Comparison of ENCODE assay signal across 10 cellular contexts in genomic region chr17:74871329-74872076, GRCh38. TPM values are rescaled to one million over a fixed set of nuclear protein-coding genes. Genes with fewer than 3 reads are reported as not detected.
A peak's percentile ranks its signal among the peaks of the same experiment; 100 is the strongest.
DNase-seq lines count a peak whose midpoint lies in the region; ATAC-seq and TF ChIP-seq lines count a peak whose summit lies in the region.
"Had no signal": no experiment of that assay in that cellular context is flagged by ENCODE, and none has a peak within 500 bp of the region (broad histone marks: within the 10 kb centered on the region; RNA-seq: fewer than 3 reads in every experiment).

No MANE protein-coding gene starts in this region.

- H3K23ac ChIP-seq in mesenchymal stem cell (ENCODE audit: low read length in 2 of 2) = peak overlapping the region in 1 of 2 experiments; percentile 57

- no peak overlapping the region for H2AK5ac ChIP-seq in mesenchymal stem cell (ENCODE audit: low read length, severe bottlenecking)

- RAD21 ChIA-PET in HCT116 (lab: Charles Lee; ENCODE audit: low non-redundant PET in 1 of 2, low total read pairs in 2 of 2, uncharacterized antibody in 2 of 2, unreplicated experiment in 2 of 2) = no interaction called here

- DNase-seq in AG09309 (ENCODE audit: low read depth) (no peak), HCT116 (ENCODE audit: low read depth, low spot score) (no peak), ascending aorta (ENCODE audit: low spot score in 2 of 2) (no peak), mesenchymal stem cell (no peak), islet precursor cell (no peak)
- no peak for DNase-seq in stimulated activated naive CD4-positive, alpha-beta T cell (lab: John Stamatoyannopoulos, UW)
- DNase-seq: GDM1 had no signal

- peak overlapping the region; percentile 99 for H3K4me2 ChIP-seq in HCT116 (ENCODE audit: low read length)
- no peak overlapping the region for H3K4me2 ChIP-seq in mesenchymal stem cell (ENCODE audit: low read length, poor library complexity, severe bottlenecking)

- CTCF ChIA-PET in HCT116 (lab: Charles Lee) = interaction anchor here (1.7 to 3.1 kb wide), 2 partner anchors 10 to 90 kb away, joined by 4 to 21 read pairs; no protein-coding TSS in a partner anchor

- no peak overlapping the region for H4K8ac ChIP-seq in mesenchymal stem cell (ENCODE audit: low read length)

- ATAC-seq in HCT116 (no peak), HG03571 (IDR thresholded peaks at IDR 0.05; ENCODE audit: unreplicated experiment) (no peak), GM18505 (IDR thresholded peaks at IDR 0.05; ENCODE audit: unreplicated experiment) (no peak)

- no peak overlapping the region for H2BK5ac ChIP-seq in mesenchymal stem cell (ENCODE audit: low read depth, low read length, poor library complexity, severe bottlenecking)

- TF ChIP-seq CTCF in AG09309 (IDR thresholded peaks at IDR 0.05; ENCODE audit: control insufficient read depth, insufficient read depth, low read depth, low read length, missing control alignments) (no peak), HCT116 (IDR thresholded peaks at IDR 0.05 in 2 of 3, conservative IDR thresholded peaks at IDR 0.05 in 1 of 3; ENCODE audit: borderline replicate concordance in 1 of 3, insufficient read depth in 1 of 3, low read depth in 2 of 3, low read length in 2 of 3) (no peak), ascending aorta (IDR thresholded peaks at IDR 0.05) (no peak)

- H3K9me3 ChIP-seq in HCT116 (ENCODE audit: control insufficient read depth in 1 of 2, insufficient read depth in 1 of 2, low read depth in 1 of 2, low read length in 2 of 2) (no peaks in the 10 kb centered on the region), ascending aorta (no peaks in the 10 kb centered on the region), mesenchymal stem cell (ENCODE audit: control insufficient read depth, low read length) (no peaks in the 10 kb centered on the region)

- peaks cover 23% of the 10 kb centered on the region for H3K79me1 ChIP-seq in mesenchymal stem cell (replicated peaks; ENCODE audit: low read length, poor library complexity, severe bottlenecking)

- no peaks in the 10 kb centered on the region for H3K9me2 ChIP-seq in HCT116 (ENCODE audit: insufficient read depth)

- H2BK15ac ChIP-seq in mesenchymal stem cell (ENCODE audit: low read depth, poor library complexity, severe bottlenecking) = no peak overlapping the region

- no peaks in the 10 kb centered on the region for H4K20me1 ChIP-seq in HCT116 (ENCODE audit: insufficient read depth)

- no peak overlapping the region for H3K14ac ChIP-seq in mesenchymal stem cell (ENCODE audit: low read length in 2 of 2)

- BruUV-seq in HCT116 (replicated peaks; lab: Mats Ljungman, UMichigan) = no TSS peak

- intact Hi-C loops in HCT116 (cut with micrococcal nuclease) (loop anchor here (5.0 kb wide), 3 partner anchors 86 to 161 kb away; partner anchors contain the start of gene NAT9), ascending aorta (cut with DNase I) (loop anchor here (2.0 to 10.0 kb wide), 5 partner anchors 103 to 1777 kb away; partner anchors contain the start of genes GPRC5C, SLC39A11 and TTYH2)

- H3K9ac ChIP-seq in HCT116 (ENCODE audit: low read length) (peak overlapping the region; percentile 90), mesenchymal stem cell (ENCODE audit: low read length) (peak overlapping the region; percentile 89)

- no peak overlapping the region for H2BK12ac ChIP-seq in mesenchymal stem cell (ENCODE audit: low read length in 2 of 2)

- H3K36me3 ChIP-seq in HCT116 (ENCODE audit: control insufficient read depth in 1 of 2, insufficient read depth in 2 of 2, low read length in 2 of 2) (no peaks in the 10 kb centered on the region), ascending aorta (no peaks in the 10 kb centered on the region), mesenchymal stem cell (ENCODE audit: control insufficient read depth in 1 of 2, insufficient read depth in 2 of 2, low read depth in 1 of 2, low read length in 2 of 2) (peaks cover 7 to 15% of the 10 kb centered on the region in 2 experiments)

- H3K18ac ChIP-seq in mesenchymal stem cell (ENCODE audit: low read depth in 1 of 2, low read length in 2 of 2) = no peak overlapping the region

- no peak overlapping the region for H2BK120ac ChIP-seq in mesenchymal stem cell (ENCODE audit: low read depth, low read length)

- H3K27ac ChIP-seq in HCT116 (ENCODE audit: low read depth, low read length) (no peak overlapping the region), ascending aorta (no peak overlapping the region), mesenchymal stem cell (ENCODE audit: low read length, poor library complexity, severe bottlenecking) (no peak overlapping the region)

- no peak for TF ChIP-seq RAD21 in HCT116 (IDR thresholded peaks at IDR 0.05; ENCODE audit: low read depth)

- peaks cover 14 to 38% of the 10 kb centered on the region in 2 experiments for H3K4me1 ChIP-seq in HCT116 (ENCODE audit: control insufficient read depth in 1 of 2, insufficient read depth in 2 of 2, low read length in 2 of 2)
- peaks cover 6 to 16% of the 10 kb centered on the region in 2 donors for H3K4me1 ChIP-seq in ascending aorta
- peaks cover 37% of the 10 kb centered on the region for H3K4me1 ChIP-seq in mesenchymal stem cell (ENCODE audit: control insufficient read depth, insufficient read depth, low read depth, low read length)

- no peak for TF ChIP-seq POLR2A in HCT116 (IDR thresholded peaks at IDR 0.05; ENCODE audit: borderline replicate concordance, extremely low read depth, insufficient read depth, insufficient read length)
- no peak for TF ChIP-seq POLR2A in GM18505 (IDR thresholded peaks at IDR 0.05; ENCODE audit: borderline replicate concordance, extremely low read depth, insufficient read depth, insufficient read length)

- H4K91ac ChIP-seq in mesenchymal stem cell (ENCODE audit: low read length) = no peak overlapping the region

- WGBS in mesenchymal stem cell = 82% methylated on average over 11 of the region's 11 CpGs

- peak overlapping the region; percentile 90 for H3K4me3 ChIP-seq in AG09309 (ENCODE audit: control insufficient read depth, low read depth, low read length)
- H3K4me3 ChIP-seq in HCT116 (replicated peaks in 1 of 2; ENCODE audit: low read depth in 1 of 2, low read length in 2 of 2) = peak overlapping the region; percentile 87 to 96
- peak overlapping the region; percentile 79 to 85 for H3K4me3 ChIP-seq in ascending aorta
- H3K4me3 ChIP-seq in mesenchymal stem cell (ENCODE audit: insufficient read depth in 1 of 2, low read depth in 1 of 2, low read length in 2 of 2) = peak overlapping the region in 1 of 2 experiments; percentile 95

- POLR2A ChIA-PET in HCT116 (lab: Charles Lee) = interaction anchor here (0.7 to 2.0 kb wide), 2 partner anchors 24 to 234 kb away, joined by 3 to 10 read pairs; no protein-coding TSS in a partner anchor

- no peaks in the 10 kb centered on the region for H3K27me3 ChIP-seq in HCT116 (ENCODE audit: insufficient read depth, low read length)
- H3K27me3 ChIP-seq in ascending aorta = no peaks in the 10 kb centered on the region
- peaks cover 0 to 5% of the 10 kb centered on the region in 2 experiments for H3K27me3 ChIP-seq in mesenchymal stem cell (ENCODE audit: control insufficient read depth in 1 of 2, insufficient read depth in 1 of 2, low read length in 2 of 2)

- H3K79me2 ChIP-seq in HCT116 (ENCODE audit: insufficient read depth, low read length) = peaks cover 12% of the 10 kb centered on the region

- H3K4ac ChIP-seq in mesenchymal stem cell (ENCODE audit: low read depth in 1 of 2, low read length in 2 of 2) = no peak overlapping the region

- no peak overlapping the region for H2AFZ ChIP-seq in HCT116 (ENCODE audit: low read depth, low read length, poor library complexity, severe bottlenecking)
- H2AFZ ChIP-seq in mesenchymal stem cell (ENCODE audit: low read depth, low read length) = no peak overlapping the region

TF ChIP-seq in HCT116, 20 proteins besides CTCF, POLR2A, EP300 and RAD21:
- TF ChIP-seq SIN3A (IDR thresholded peaks at IDR 0.05; ENCODE audit: low read depth) = no peak
- TF ChIP-seq, protein P1, sequence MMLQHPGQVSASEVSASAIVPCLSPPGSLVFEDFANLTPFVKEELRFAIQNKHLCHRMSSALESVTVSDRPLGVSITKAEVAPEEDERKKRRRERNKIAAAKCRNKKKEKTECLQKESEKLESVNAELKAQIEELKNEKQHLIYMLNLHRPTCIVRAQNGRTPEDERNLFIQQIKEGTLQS (IDR thresholded peaks at IDR 0.05) = no peak

RNA-seq across cellular contexts. Expression of gene FDXR, which starts 1.3 kb away (rescaled TPM):
- 98.8 TPM for total RNA-seq in HCT116 (2021; ENCODE audit: unreplicated experiment)
- 82.6 and 86.1 TPM in 2 replicates for polyA plus RNA-seq in HCT116 (2012)
- 93.1 TPM for total RNA-seq in ascending aorta
- polyA plus RNA-seq in mesenchymal stem cell (2013, experiment 1 of 2) = 11.8 TPM
- polyA plus RNA-seq in mesenchymal stem cell (2013, experiment 2 of 2) = 11.7 TPM

RNA-seq across cellular contexts. Expression of gene GRIN2C, which starts 11.8 kb away (rescaled TPM):
- total RNA-seq in HCT116 (2021; ENCODE audit: unreplicated experiment) = 2.2 TPM
- polyA plus RNA-seq in HCT116 (2012) = 1.0 and 1.1 TPM in 2 replicates
- total RNA-seq in ascending aorta = not detected
- polyA plus RNA-seq in mesenchymal stem cell (2013, experiment 1 of 2) = not detected
- polyA plus RNA-seq in mesenchymal stem cell (2013, experiment 2 of 2) = 0.01 TPM
- total RNA-seq: NCI-H460 had no signal

RNA-seq across cellular contexts. Expression of gene FADS6, which starts 21.9 kb away (rescaled TPM):
- not detected for total RNA-seq in HCT116 (2021; ENCODE audit: unreplicated experiment)
- not detected in 2 replicates for polyA plus RNA-seq in HCT116 (2012)
- not detected for total RNA-seq in ascending aorta
- polyA plus RNA-seq in mesenchymal stem cell (2013, experiment 1 of 2) = not detected
- not detected for polyA plus RNA-seq in mesenchymal stem cell (2013, experiment 2 of 2)
- total RNA-seq: NCI-H460 had no signal

RNA-seq across cellular contexts. Expression of gene USH1G, which starts 51.6 kb away (rescaled TPM):
- 3.1 TPM for total RNA-seq in HCT116 (2021; ENCODE audit: unreplicated experiment)
- 2.2 and 2.4 TPM in 2 replicates for polyA plus RNA-seq in HCT116 (2012)
- total RNA-seq in ascending aorta = not detected
- polyA plus RNA-seq in mesenchymal stem cell (2013, experiment 1 of 2) = not detected
- not detected for polyA plus RNA-seq in mesenchymal stem cell (2013, experiment 2 of 2)
- total RNA-seq: NCI-H460 had no signal

RNA-seq across cellular contexts. Expression of gene OTOP2, which starts 52.6 kb away (rescaled TPM):
- total RNA-seq in HCT116 (2021; ENCODE audit: unreplicated experiment) = not detected
- 0.04 and 0.07 TPM in 2 replicates for polyA plus RNA-seq in HCT116 (2012)
- not detected for total RNA-seq in ascending aorta
- not detected for polyA plus RNA-seq in mesenchymal stem cell (2013, experiment 1 of 2)
- polyA plus RNA-seq in mesenchymal stem cell (2013, experiment 2 of 2) = not detected
- total RNA-seq: NCI-H460 had no signal
